ENCODE assay signal across 35 cellular contexts in the genomic region with DNA sequence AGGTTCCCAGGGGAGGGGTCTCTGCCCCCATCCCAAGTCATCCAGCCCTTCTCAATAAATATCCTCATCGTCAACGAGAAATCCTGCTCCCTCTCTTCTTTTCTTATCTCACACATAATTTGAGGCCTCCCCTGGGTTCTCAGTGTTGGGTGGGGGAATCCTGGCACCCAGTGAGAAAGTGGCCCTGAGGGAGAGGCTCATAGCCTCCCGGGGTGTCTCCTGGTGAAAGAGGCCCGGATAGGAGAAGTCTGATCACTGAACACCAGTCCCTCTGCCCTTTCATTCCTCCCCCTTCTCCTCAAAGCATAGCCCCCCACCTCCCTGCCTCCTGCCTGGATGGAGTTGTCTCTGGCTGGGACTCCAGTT. TPM values are rescaled to one million over a fixed set of nuclear protein-coding genes. Genes with fewer than 3 reads are reported as not detected.
"Had no signal": no experiment of that assay in that cellular context is flagged by ENCODE, and none has a peak within 500 bp of the region (broad histone marks: within the 10 kb centered on the region; RNA-seq: fewer than 3 reads in every experiment).

No MANE protein-coding gene starts in this region.

- H3K36me3 Mint-ChIP-seq: immature natural killer cell; mesothelial cell of epicardium; naive thymus-derived CD4-positive, alpha-beta T cell; neural progenitor cell; type B pancreatic cell had no signal

- DNase-seq: dorsolateral prefrontal cortex; effector CD4-positive, alpha-beta T cell; endodermal cell; foreskin fibroblast; glutamatergic neuron; heart right ventricle; hippocampal formation; immature natural killer cell; islet precursor cell; mesenchymal stem cell; mucosa of descending colon; naive thymus-derived CD4-positive, alpha-beta T cell; stimulated activated CD4-positive, alpha-beta T cell treated with anti-CD3 and anti-CD28 coated beads, Interleukin-12 subunit alpha, Interleukin-12 subunit beta, amount 100 ng/mL, for 4 hours; stimulated activated CD4-positive, alpha-beta T cell treated with anti-CD3 and anti-CD28 coated beads, Interleukin-1b, Interleukin-23, amount 100 ng/mL, for 48 hours; stimulated activated CD4-positive, alpha-beta T cell treated with anti-CD3 and anti-CD28 coated beads, Interleukin-4, amount 100 ng/mL, for 1 hour; stimulated activated CD8-positive, alpha-beta memory T cell treated with anti-CD3 and anti-CD28 coated beads, Interleukin-4, amount 100 ng/mL, for 48 hours; stimulated activated naive CD4-positive, alpha-beta T cell treated with Interleukin-2 at 50 U/mL for 16 hours; stomach; testis; tibial artery had no signal

- H3K9me3 Mint-ChIP-seq: endodermal cell; immature natural killer cell; mesothelial cell of epicardium; naive thymus-derived CD4-positive, alpha-beta T cell; nephron; neural progenitor cell; type B pancreatic cell had no signal

- H3K4me3 ChIP-seq: coronary artery, dorsolateral prefrontal cortex, gastroesophageal sphincter, heart right ventricle, lung, mucosa of descending colon, neural progenitor cell, prostate gland, right atrium auricular region, smooth muscle cell, stomach, testis, tibial artery had no signal

- H3K9me3 ChIP-seq: gastroesophageal sphincter, heart right ventricle, mucosa of descending colon, prostate gland, right atrium auricular region, stomach, testis, tibial artery had no signal

- H3K27ac Mint-ChIP-seq: endodermal cell; mesothelial cell of epicardium; naive thymus-derived CD4-positive, alpha-beta T cell; nephron; neural progenitor cell; type B pancreatic cell had no signal

- H3K27me3 ChIP-seq: right atrium auricular region, testis had no signal

- H3K4me3 Mint-ChIP-seq: endodermal cell; immature natural killer cell; mesothelial cell of epicardium; naive thymus-derived CD4-positive, alpha-beta T cell; nephron; neural progenitor cell; type B pancreatic cell had no signal

- H3K4me1 ChIP-seq: gastroesophageal sphincter, heart right ventricle, right atrium auricular region, stomach, testis, tibial artery had no signal

- H3K27ac ChIP-seq: coronary artery, dorsolateral prefrontal cortex, epithelial cell of prostate, gastroesophageal sphincter, heart right ventricle, neural progenitor cell, prostate gland, right atrium auricular region, stomach, testis, tibial artery had no signal

- ATAC-seq: esophagus mucosa; gastroesophageal sphincter; heart right ventricle; left lobe of liver; mucosa of descending colon; naive thymus-derived CD4-positive, alpha-beta T cell; sciatic nerve had no signal

- H3K36me3 ChIP-seq: gastroesophageal sphincter, heart right ventricle, neural progenitor cell, prostate gland, right atrium auricular region, stomach, tibial artery had no signal

RNA-seq across cellular contexts. Expression of gene IGLL5, which starts 35.3 kb away (rescaled TPM):
- total RNA-seq: endodermal cell, mesothelial cell of epicardium, osteoblast, prostate gland, smooth muscle cell had no signal
